Comparison of ENCODE assay signal across 7 cellular contexts in genomic region chr17:45172232-45172540, GRCh38. TPM values are rescaled to one million over a fixed set of nuclear protein-coding genes. Genes with fewer than 3 reads are reported as not detected.
DNase-seq lines count a peak whose midpoint lies in the region; ATAC-seq and TF ChIP-seq lines count a peak whose summit lies in the region.

No MANE protein-coding gene starts in this region.

- peak overlapping the region; percentile 48 for H3K18ac ChIP-seq in IMR-90 (ENCODE audit: low read depth, low read length)

- no peak for TF ChIP-seq CTCF in IMR-90 (conservative IDR thresholded peaks at IDR 0.05; ENCODE audit: low read depth, low read length)

- POLR2A ChIA-PET in IMR-90 (lab: Charles Lee; ENCODE audit: unreplicated experiment): interaction anchor here (2.2 kb wide), 1 partner anchor 11 kb away, joined by 6 read pairs; the partner anchor contains the start of gene HEXIM2
- POLR2A ChIA-PET in activated naive CD8-positive, alpha-beta T cell treated with anti-CD3 and anti-CD28 coated beads, Interleukin-2, amount 10 ng/mL, durations not matched to agents 7 days and 5 days (lab: Charles Lee): interaction anchor here (1.1 to 4.0 kb wide), 7 partner anchors 11 to 77 kb away, joined by 4 to 74 read pairs (median 8); partner anchors contain the start of genes HEXIM1 and HEXIM2

- H3K4ac ChIP-seq in IMR-90 (ENCODE audit: low read depth, low read length): peak overlapping the region; percentile 96

- DNase-seq in IMR-90 (no peak), DMS153 treated with DMSO at 0.1 percent for 48 hours (lab: John Stamatoyannopoulos, UW; ENCODE audit: unreplicated experiment) (no peak)
- no peak for DNase-seq in activated naive CD8-positive, alpha-beta T cell treated with anti-CD3 and anti-CD28 coated beads, Interleukin-2, amount 10 ng/mL, durations not matched to agents 7 days and 5 days

- H3K36me3 Mint-ChIP-seq in activated naive CD8-positive, alpha-beta T cell treated with anti-CD3 and anti-CD28 coated beads, Interleukin-2, amount 10 ng/mL, durations not matched to agents 7 days and 5 days: no peaks in the 10 kb centered on the region

- BruUV-seq in IMR-90 (replicated peaks; lab: Mats Ljungman, UMichigan): no TSS peak

- H2BK5ac ChIP-seq in IMR-90 (ENCODE audit: low read depth, low read length, poor library complexity, severe bottlenecking): peak overlapping the region; percentile 76

- H3K36me3 ChIP-seq in IMR-90 (ENCODE audit: control insufficient read depth, insufficient read depth, low read length) (peaks cover 4% of the 10 kb centered on the region; the same call in 1 of the 2 replicates), subcutaneous abdominal adipose tissue (ENCODE audit: control insufficient read depth in 5 of 5, insufficient read depth in 5 of 5, low read length in 5 of 5) (peaks cover 0 to 14% (median 5%) of the 10 kb centered on the region in 5 donors)

- H3K9me3 ChIP-seq in IMR-90 (ENCODE audit: control insufficient read depth, insufficient read depth, low read length): no peaks in the 10 kb centered on the region
- H3K9me3 ChIP-seq in subcutaneous abdominal adipose tissue (ENCODE audit: control insufficient read depth in 5 of 5, low read length in 5 of 5): no peaks in the 10 kb centered on the region

- in situ Hi-C loops in IMR-90 (cut with MboI; ENCODE audit: low sequenced_read_pairs): no loop called here

- H3K4me3 ChIP-seq in IMR-90 (ENCODE audit: insufficient read depth, low read depth, low read length): no peak overlapping the region
- H3K4me3 ChIP-seq in subcutaneous abdominal adipose tissue (ENCODE audit: low read depth in 1 of 5, low read length in 5 of 5): peak overlapping the region; percentile 50 to 89 (median 68)

- peak overlapping the region; percentile 96 for H3K27ac Mint-ChIP-seq in activated naive CD8-positive, alpha-beta T cell treated with anti-CD3 and anti-CD28 coated beads, Interleukin-2, amount 10 ng/mL, durations not matched to agents 7 days and 5 days

- H3K9me1 ChIP-seq in IMR-90 (ENCODE audit: insufficient read depth, low read length): peaks cover 33% of the 10 kb centered on the region

- H2BK120ac ChIP-seq in IMR-90 (ENCODE audit: low read depth, low read length): peak overlapping the region; percentile 88

- H3K9me3 Mint-ChIP-seq in activated naive CD8-positive, alpha-beta T cell treated with anti-CD3 and anti-CD28 coated beads, Interleukin-2, amount 10 ng/mL, durations not matched to agents 7 days and 5 days: no peaks in the 10 kb centered on the region

- H3K9ac ChIP-seq in IMR-90 (ENCODE audit: low read depth, low read length) (no peak overlapping the region), subcutaneous abdominal adipose tissue (ENCODE audit: low read length in 5 of 5) (peak overlapping the region; percentile 67 to 87 (median 75))

- H3K4me1 ChIP-seq in IMR-90 (ENCODE audit: control insufficient read depth, insufficient read depth, low read length) (peaks cover 30% of the 10 kb centered on the region), subcutaneous abdominal adipose tissue (ENCODE audit: control insufficient read depth in 5 of 5, insufficient read depth in 5 of 5, low read length in 5 of 5) (peaks cover 6 to 42% (median 38%) of the 10 kb centered on the region in 5 donors)

- peak overlapping the region; percentile 11; the same call in 1 of the 2 replicates for H3K4me2 ChIP-seq in IMR-90 (ENCODE audit: low read depth, low read length)

- H3K79me1 ChIP-seq in IMR-90 (ENCODE audit: low read depth in 1 of 2, low read length in 2 of 2): peaks cover 0 to 19% of the 10 kb centered on the region in 2 experiments; a peak in 1 of 4 replicates

- ATAC-seq in IMR-90 (ENCODE audit: low read depth): peak; percentile 4; the same call in 1 of the 2 replicates
- ATAC-seq in activated naive CD8-positive, alpha-beta T cell treated with anti-CD3 and anti-CD28 coated beads, Interleukin-2, amount 10 ng/mL, durations not matched to agents 7 days and 5 days (ENCODE audit: low read depth): no peak
- ATAC-seq in GM18498 (IDR thresholded peaks at IDR 0.05; ENCODE audit: unreplicated experiment): no peak
- no peak for ATAC-seq in HG03095 (IDR thresholded peaks at IDR 0.05; ENCODE audit: unreplicated experiment)

- H4K5ac ChIP-seq in IMR-90 (ENCODE audit: low read depth, low read length): peak overlapping the region; percentile 83

- H2AK5ac ChIP-seq in IMR-90 (ENCODE audit: low read depth, low read length): peak overlapping the region; percentile 87

- H3K27ac ChIP-seq in IMR-90 (ENCODE audit: insufficient read depth, low read length): peak overlapping the region; percentile 71
- H3K27ac ChIP-seq in layer of hippocampus (ENCODE audit: low read depth, low read length): peak overlapping the region; percentile 87
- H3K27ac ChIP-seq in subcutaneous abdominal adipose tissue (ENCODE audit: low read depth, low read length): peak overlapping the region; percentile 95

- CTCF ChIA-PET in IMR-90 (lab: Yijun Ruan, JAX): interaction anchor here (0.6 to 1.7 kb wide), 2 partner anchors 20 to 23 kb away, joined by 5 to 7 read pairs; no protein-coding TSS in a partner anchor

- H2BK15ac ChIP-seq in IMR-90 (ENCODE audit: low read depth, low read length): peak overlapping the region; percentile 91; the same call in 2 of the 3 replicates

- no peaks in the 10 kb centered on the region for H3K27me3 Mint-ChIP-seq in activated naive CD8-positive, alpha-beta T cell treated with anti-CD3 and anti-CD28 coated beads, Interleukin-2, amount 10 ng/mL, durations not matched to agents 7 days and 5 days

- H3K56ac ChIP-seq in IMR-90 (ENCODE audit: extremely low read depth, insufficient read depth, low read length): no peak overlapping the region

- intact Hi-C loops in IMR-90 (cut with micrococcal nuclease): no loop called here

- WGBS in IMR-90 (ENCODE audit: extremely low coverage in 2 of 2, insufficient read length in 1 of 2), 2 experiments: 72% methylated on average over 3 of the region's 5 CpGs; no CpG with 5 or more reads in 1 of the 2 experiments

- no peak for TF ChIP-seq POLR2A in IMR-90 (IDR thresholded peaks at IDR 0.05; ENCODE audit: low read depth, low read length)

- H2AFZ ChIP-seq in IMR-90 (replicated peaks; ENCODE audit: low read length, poor library complexity): peak overlapping the region; percentile 93

- peaks cover 7% of the 10 kb centered on the region for H3K4me1 Mint-ChIP-seq in activated naive CD8-positive, alpha-beta T cell treated with anti-CD3 and anti-CD28 coated beads, Interleukin-2, amount 10 ng/mL, durations not matched to agents 7 days and 5 days

- H3K4me3 Mint-ChIP-seq in activated naive CD8-positive, alpha-beta T cell treated with anti-CD3 and anti-CD28 coated beads, Interleukin-2, amount 10 ng/mL, durations not matched to agents 7 days and 5 days: peak overlapping the region; percentile 86

- H4K91ac ChIP-seq in IMR-90 (ENCODE audit: insufficient read depth, low read depth, low read length): peak overlapping the region; percentile 96

- H3K14ac ChIP-seq in IMR-90 (replicated peaks; ENCODE audit: low read depth, low read length): peak overlapping the region; percentile 87

- H2BK20ac ChIP-seq in IMR-90 (ENCODE audit: low read depth, low read length): peak overlapping the region; percentile 75

- H3K27me3 ChIP-seq in IMR-90 (ENCODE audit: control insufficient read depth, insufficient read depth, low read length): no peaks in the 10 kb centered on the region
- no peaks in the 10 kb centered on the region for H3K27me3 ChIP-seq in layer of hippocampus (ENCODE audit: control insufficient read depth, insufficient read depth, low read length)
- H3K27me3 ChIP-seq in subcutaneous abdominal adipose tissue (ENCODE audit: control insufficient read depth in 5 of 5, insufficient read depth in 4 of 5, low read length in 5 of 5): no peaks in the 10 kb centered on the region

- dilution Hi-C loops in IMR-90 (cut with HindIII; ENCODE audit: low sequenced_read_pairs, unreplicated experiment): no loop called here

- H3K23ac ChIP-seq in IMR-90 (ENCODE audit: low read depth, low read length): peak overlapping the region; percentile 12; the same call in 1 of the 2 replicates

- H2AK9ac ChIP-seq in IMR-90 (replicated peaks; ENCODE audit: low read depth, low read length, poor library complexity): peak overlapping the region; percentile 95

- peak overlapping the region; percentile 98 to 99 for H4K8ac ChIP-seq in IMR-90 (ENCODE audit: low read depth in 2 of 2, low read length in 2 of 2)

- TF ChIP-seq RAD21 in IMR-90 (IDR thresholded peaks at IDR 0.05; ENCODE audit: low read length): no peak

- H4K20me1 ChIP-seq in IMR-90 (ENCODE audit: insufficient read depth, low read length): no peaks in the 10 kb centered on the region

RNA-seq across cellular contexts. Expression of gene HEXIM2, which starts 10.5 kb away (rescaled TPM):
- 5.6 and 6.1 TPM in 2 replicates for total RNA-seq in IMR-90 (2012; rRNA removed)
- polyA plus RNA-seq in IMR-90 (2012; rRNA removed): 4.5 TPM in 2 replicates
- polyA plus RNA-seq in IMR-90 (2012; cell fraction: cytosol; rRNA removed): 5.2 and 10.6 TPM in 2 replicates
- 2.9 and 6.9 TPM in 2 replicates for polyA plus RNA-seq in IMR-90 (2012; cell fraction: nucleus; rRNA removed; ENCODE audit: low replicate concordance)
- 1 to 10 TPM; 6.7 to 7.7 TPM for total RNA-seq in activated naive CD8-positive, alpha-beta T cell treated with anti-CD3 and anti-CD28 coated beads, Interleukin-2, amount 10 ng/mL, durations not matched to agents 7 days and 5 days

RNA-seq across cellular contexts. Expression of gene HEXIM1, which starts 23.9 kb away (rescaled TPM):
- total RNA-seq in IMR-90 (2012; rRNA removed): 5.9 and 8.6 TPM in 2 replicates
- 14.5 TPM in 2 replicates for polyA plus RNA-seq in IMR-90 (2012; rRNA removed)
- polyA plus RNA-seq in IMR-90 (2012; cell fraction: cytosol; rRNA removed): 13.5 and 13.8 TPM in 2 replicates
- polyA plus RNA-seq in IMR-90 (2012; cell fraction: nucleus; rRNA removed; ENCODE audit: low replicate concordance): 8.5 and 12.5 TPM in 2 replicates
- 10 to 100 TPM; 33.6 to 33.7 TPM for total RNA-seq in activated naive CD8-positive, alpha-beta T cell treated with anti-CD3 and anti-CD28 coated beads, Interleukin-2, amount 10 ng/mL, durations not matched to agents 7 days and 5 days

RNA-seq across cellular contexts. Expression of gene ACBD4, which starts 36.7 kb away (rescaled TPM):
- 1.7 and 2.3 TPM in 2 replicates for total RNA-seq in IMR-90 (2012; rRNA removed)
- 5.7 and 6.1 TPM in 2 replicates for polyA plus RNA-seq in IMR-90 (2012; rRNA removed)
- 4.5 and 5.5 TPM in 2 replicates for polyA plus RNA-seq in IMR-90 (2012; cell fraction: cytosol; rRNA removed)
- polyA plus RNA-seq in IMR-90 (2012; cell fraction: nucleus; rRNA removed; ENCODE audit: low replicate concordance): 29.9 and 39.6 TPM in 2 replicates
- 10 to 100 TPM; 24.5 to 25.0 TPM for total RNA-seq in activated naive CD8-positive, alpha-beta T cell treated with anti-CD3 and anti-CD28 coated beads, Interleukin-2, amount 10 ng/mL, durations not matched to agents 7 days and 5 days

RNA-seq across cellular contexts. Expression of gene PLCD3, which starts 39.9 kb away (rescaled TPM):
- 5.3 and 5.6 TPM in 2 replicates for total RNA-seq in IMR-90 (2012; rRNA removed)
- polyA plus RNA-seq in IMR-90 (2012; rRNA removed): 36.6 and 39.0 TPM in 2 replicates
- 14.8 and 45.8 TPM in 2 replicates for polyA plus RNA-seq in IMR-90 (2012; cell fraction: cytosol; rRNA removed)
- 35.9 and 73.0 TPM in 2 replicates for polyA plus RNA-seq in IMR-90 (2012; cell fraction: nucleus; rRNA removed; ENCODE audit: low replicate concordance)
- total RNA-seq in activated naive CD8-positive, alpha-beta T cell treated with anti-CD3 and anti-CD28 coated beads, Interleukin-2, amount 10 ng/mL, durations not matched to agents 7 days and 5 days: 1 to 10 TPM; 4.2 to 4.9 TPM

RNA-seq across cellular contexts. Expression of gene FMNL1, which starts 49.5 kb away (rescaled TPM):
- 0.36 and 0.56 TPM in 2 replicates for total RNA-seq in IMR-90 (2012; rRNA removed)
- polyA plus RNA-seq in IMR-90 (2012; rRNA removed): 1.4 and 2.3 TPM in 2 replicates
- 4.2 and 5.3 TPM in 2 replicates for polyA plus RNA-seq in IMR-90 (2012; cell fraction: cytosol; rRNA removed)
- 10.8 and 12.1 TPM in 2 replicates for polyA plus RNA-seq in IMR-90 (2012; cell fraction: nucleus; rRNA removed; ENCODE audit: low replicate concordance)
- 100 to 1,000 TPM; 408 to 411 TPM for total RNA-seq in activated naive CD8-positive, alpha-beta T cell treated with anti-CD3 and anti-CD28 coated beads, Interleukin-2, amount 10 ng/mL, durations not matched to agents 7 days and 5 days
